Comparison of ENCODE assay signal across 1 cellular context in the genomic region with DNA sequence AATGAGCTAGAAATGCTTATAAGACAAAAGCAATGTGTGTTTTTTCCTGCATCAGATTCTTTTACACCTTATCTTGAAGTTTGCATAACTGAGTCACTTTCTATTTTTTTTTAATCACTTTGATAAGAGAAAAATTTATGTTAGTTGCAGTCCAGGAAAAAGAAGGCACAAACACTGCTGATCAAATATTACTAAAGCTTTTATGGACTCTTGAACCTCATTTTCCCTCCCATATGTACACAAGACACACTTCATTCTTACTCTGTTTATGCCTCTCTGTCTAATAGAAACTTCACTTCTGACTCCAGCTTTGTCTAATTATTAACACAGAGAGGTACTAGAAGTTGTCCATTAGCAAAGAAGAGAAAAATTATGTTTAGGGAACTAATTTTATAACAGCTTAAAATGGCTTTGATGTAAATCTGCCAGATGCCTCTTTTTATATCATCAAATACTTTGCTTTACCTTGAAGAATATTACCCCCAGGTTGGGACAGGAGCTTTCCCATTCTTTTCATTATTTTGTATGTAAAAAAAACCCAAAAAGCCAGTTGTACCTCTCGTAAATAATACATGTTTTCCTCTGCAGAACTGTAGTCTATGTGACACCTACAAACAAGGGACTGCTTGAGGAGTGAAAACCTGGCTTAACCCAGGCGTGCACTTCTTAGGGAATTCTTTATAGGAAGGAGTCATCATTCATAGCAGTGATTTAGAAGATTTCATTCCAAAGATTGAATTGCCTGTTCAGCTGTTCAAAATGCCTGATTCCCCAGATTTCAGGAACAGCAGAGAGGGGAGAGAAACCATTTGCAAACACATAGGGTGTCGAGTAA.
TF ChIP-seq lines count a peak whose summit lies in the region.

No MANE protein-coding gene starts in this region.

TF ChIP-seq in HepG2, 621 proteins besides CTCF, POLR2A, EP300 and RAD21 (continued from another document and continues in another):
- TF ChIP-seq, protein P1, sequence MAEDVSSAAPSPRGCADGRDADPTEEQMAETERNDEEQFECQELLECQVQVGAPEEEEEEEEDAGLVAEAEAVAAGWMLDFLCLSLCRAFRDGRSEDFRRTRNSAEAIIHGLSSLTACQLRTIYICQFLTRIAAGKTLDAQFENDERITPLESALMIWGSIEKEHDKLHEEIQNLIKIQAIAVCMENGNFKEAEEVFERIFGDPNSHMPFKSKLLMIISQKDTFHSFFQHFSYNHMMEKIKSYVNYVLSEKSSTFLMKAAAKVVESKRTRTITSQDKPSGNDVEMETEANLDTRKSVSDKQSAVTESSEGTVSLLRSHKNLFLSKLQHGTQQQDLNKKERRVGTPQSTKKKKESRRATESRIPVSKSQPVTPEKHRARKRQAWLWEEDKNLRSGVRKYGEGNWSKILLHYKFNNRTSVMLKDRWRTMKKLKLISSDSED (CRISPR knock-in tag; IDR thresholded peaks at IDR 0.05) = no peak
- TF ChIP-seq FOSL2 (CRISPR knock-in tag; IDR thresholded peaks at IDR 0.05) (no peak), ZNF256 (CRISPR knock-in tag; conservative IDR thresholded peaks at IDR 0.05) (no peak), KLF11 (CRISPR knock-in tag; IDR thresholded peaks at IDR 0.05) (0 out of 2 replicates have a peak, but pooled peaks have one; percentile 28), CREB1 (IDR thresholded peaks at IDR 0.05) (no peak), CREB1 (CRISPR knock-in tag; IDR thresholded peaks at IDR 0.05) (peak; percentile 58), BRD4 (CRISPR knock-in tag; IDR thresholded peaks at IDR 0.05) (no peak), MED13 (CRISPR knock-in tag; IDR thresholded peaks at IDR 0.05) (no peak), ZNF431 (CRISPR knock-in tag; IDR thresholded peaks at IDR 0.05; ENCODE audit: borderline replicate concordance, low read depth) (no peak), SYNCRIP (IDR thresholded peaks at IDR 0.05; ENCODE audit: insufficient read depth, low read depth, low read length) (no peak), MED1 (CRISPR knock-in tag; IDR thresholded peaks at IDR 0.05) (peak; percentile 76), ZNF562 (CRISPR knock-in tag; IDR thresholded peaks at IDR 0.05; ENCODE audit: borderline replicate concordance) (no peak), FOXA3 (CRISPR knock-in tag; IDR thresholded peaks at IDR 0.05) (peak; percentile 98), FOXO1 (CRISPR knock-in tag; IDR thresholded peaks at IDR 0.05) (peak; percentile 85), THAP11 (CRISPR knock-in tag; IDR thresholded peaks at IDR 0.05) (0 out of 2 replicates have a peak, but pooled peaks have one; percentile 29), SIX1 (CRISPR knock-in tag; IDR thresholded peaks at IDR 0.05; ENCODE audit: borderline replicate concordance) (peak; percentile 68; the same call in 1 of the 2 replicates), ZNF12 (CRISPR knock-in tag; IDR thresholded peaks at IDR 0.05) (0 out of 2 replicates have a peak, but pooled peaks have one; percentile 11), PAX8 (CRISPR knock-in tag; IDR thresholded peaks at IDR 0.05; ENCODE audit: borderline replicate concordance) (no peak), FOXP1 (IDR thresholded peaks at IDR 0.05) (no peak), FOXP1 (CRISPR knock-in tag; IDR thresholded peaks at IDR 0.05) (peak; percentile 95), YY1 (IDR thresholded peaks at IDR 0.05; ENCODE audit: insufficient read depth, insufficient replicate concordance, low read depth, low read length) (no peak), HIVEP1 (CRISPR knock-in tag; IDR thresholded peaks at IDR 0.05) (no peak), KLF12 (CRISPR knock-in tag; IDR thresholded peaks at IDR 0.05; ENCODE audit: borderline replicate concordance) (no peak; the same call in 1 of the 2 replicates), HHEX (CRISPR knock-in tag; IDR thresholded peaks at IDR 0.05) (peak; percentile 83), ZNF614 (CRISPR knock-in tag; IDR thresholded peaks at IDR 0.05; ENCODE audit: borderline replicate concordance) (peak; percentile 77; the same call in 1 of the 2 replicates), NCOA2 (CRISPR knock-in tag; IDR thresholded peaks at IDR 0.05) (peak; percentile 94), PPARG (CRISPR knock-in tag; conservative IDR thresholded peaks at IDR 0.05) (peak; percentile 62; the same call in 1 of the 2 replicates)
- TF ChIP-seq, protein P2, sequence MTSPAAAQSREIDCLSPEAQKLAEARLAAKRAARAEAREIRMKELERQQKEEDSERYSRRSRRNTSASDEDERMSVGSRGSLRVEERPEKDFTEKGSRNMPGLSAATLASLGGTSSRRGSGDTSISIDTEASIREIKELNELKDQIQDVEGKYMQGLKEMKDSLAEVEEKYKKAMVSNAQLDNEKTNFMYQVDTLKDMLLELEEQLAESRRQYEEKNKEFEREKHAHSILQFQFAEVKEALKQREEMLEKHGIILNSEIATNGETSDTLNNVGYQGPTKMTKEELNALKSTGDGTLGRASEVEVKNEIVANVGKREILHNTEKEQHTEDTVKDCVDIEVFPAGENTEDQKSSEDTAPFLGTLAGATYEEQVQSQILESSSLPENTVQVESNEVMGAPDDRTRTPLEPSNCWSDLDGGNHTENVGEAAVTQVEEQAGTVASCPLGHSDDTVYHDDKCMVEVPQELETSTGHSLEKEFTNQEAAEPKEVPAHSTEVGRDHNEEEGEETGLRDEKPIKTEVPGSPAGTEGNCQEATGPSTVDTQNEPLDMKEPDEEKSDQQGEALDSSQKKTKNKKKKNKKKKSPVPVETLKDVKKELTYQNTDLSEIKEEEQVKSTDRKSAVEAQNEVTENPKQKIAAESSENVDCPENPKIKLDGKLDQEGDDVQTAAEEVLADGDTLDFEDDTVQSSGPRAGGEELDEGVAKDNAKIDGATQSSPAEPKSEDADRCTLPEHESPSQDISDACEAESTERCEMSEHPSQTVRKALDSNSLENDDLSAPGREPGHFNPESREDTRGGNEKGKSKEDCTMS (CRISPR knock-in tag; conservative IDR thresholded peaks at IDR 0.05) = no peak
- TF ChIP-seq, protein P3, sequence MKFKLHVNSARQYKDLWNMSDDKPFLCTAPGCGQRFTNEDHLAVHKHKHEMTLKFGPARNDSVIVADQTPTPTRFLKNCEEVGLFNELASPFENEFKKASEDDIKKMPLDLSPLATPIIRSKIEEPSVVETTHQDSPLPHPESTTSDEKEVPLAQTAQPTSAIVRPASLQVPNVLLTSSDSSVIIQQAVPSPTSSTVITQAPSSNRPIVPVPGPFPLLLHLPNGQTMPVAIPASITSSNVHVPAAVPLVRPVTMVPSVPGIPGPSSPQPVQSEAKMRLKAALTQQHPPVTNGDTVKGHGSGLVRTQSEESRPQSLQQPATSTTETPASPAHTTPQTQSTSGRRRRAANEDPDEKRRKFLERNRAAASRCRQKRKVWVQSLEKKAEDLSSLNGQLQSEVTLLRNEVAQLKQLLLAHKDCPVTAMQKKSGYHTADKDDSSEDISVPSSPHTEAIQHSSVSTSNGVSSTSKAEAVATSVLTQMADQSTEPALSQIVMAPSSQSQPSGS (CRISPR knock-in tag; IDR thresholded peaks at IDR 0.05) = peak; percentile 58; the same call in 1 of the 2 replicates
- TF ChIP-seq, protein P4, sequence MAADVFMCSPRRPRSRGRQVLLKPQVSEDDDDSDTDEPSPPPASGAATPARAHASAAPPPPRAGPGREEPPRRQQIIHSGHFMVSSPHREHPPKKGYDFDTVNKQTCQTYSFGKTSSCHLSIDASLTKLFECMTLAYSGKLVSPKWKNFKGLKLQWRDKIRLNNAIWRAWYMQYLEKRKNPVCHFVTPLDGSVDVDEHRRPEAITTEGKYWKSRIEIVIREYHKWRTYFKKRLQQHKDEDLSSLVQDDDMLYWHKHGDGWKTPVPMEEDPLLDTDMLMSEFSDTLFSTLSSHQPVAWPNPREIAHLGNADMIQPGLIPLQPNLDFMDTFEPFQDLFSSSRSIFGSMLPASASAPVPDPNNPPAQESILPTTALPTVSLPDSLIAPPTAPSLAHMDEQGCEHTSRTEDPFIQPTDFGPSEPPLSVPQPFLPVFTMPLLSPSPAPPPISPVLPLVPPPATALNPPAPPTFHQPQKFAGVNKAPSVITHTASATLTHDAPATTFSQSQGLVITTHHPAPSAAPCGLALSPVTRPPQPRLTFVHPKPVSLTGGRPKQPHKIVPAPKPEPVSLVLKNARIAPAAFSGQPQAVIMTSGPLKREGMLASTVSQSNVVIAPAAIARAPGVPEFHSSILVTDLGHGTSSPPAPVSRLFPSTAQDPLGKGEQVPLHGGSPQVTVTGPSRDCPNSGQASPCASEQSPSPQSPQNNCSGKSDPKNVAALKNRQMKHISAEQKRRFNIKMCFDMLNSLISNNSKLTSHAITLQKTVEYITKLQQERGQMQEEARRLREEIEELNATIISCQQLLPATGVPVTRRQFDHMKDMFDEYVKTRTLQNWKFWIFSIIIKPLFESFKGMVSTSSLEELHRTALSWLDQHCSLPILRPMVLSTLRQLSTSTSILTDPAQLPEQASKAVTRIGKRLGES (CRISPR knock-in tag; IDR thresholded peaks at IDR 0.05; ENCODE audit: borderline replicate concordance) = no peak
- TF ChIP-seq, protein P5, sequence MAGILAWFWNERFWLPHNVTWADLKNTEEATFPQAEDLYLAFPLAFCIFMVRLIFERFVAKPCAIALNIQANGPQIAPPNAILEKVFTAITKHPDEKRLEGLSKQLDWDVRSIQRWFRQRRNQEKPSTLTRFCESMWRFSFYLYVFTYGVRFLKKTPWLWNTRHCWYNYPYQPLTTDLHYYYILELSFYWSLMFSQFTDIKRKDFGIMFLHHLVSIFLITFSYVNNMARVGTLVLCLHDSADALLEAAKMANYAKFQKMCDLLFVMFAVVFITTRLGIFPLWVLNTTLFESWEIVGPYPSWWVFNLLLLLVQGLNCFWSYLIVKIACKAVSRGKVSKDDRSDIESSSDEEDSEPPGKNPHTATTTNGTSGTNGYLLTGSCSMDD (CRISPR knock-in tag; IDR thresholded peaks at IDR 0.05) = no peak
- TF ChIP-seq, protein P6, sequence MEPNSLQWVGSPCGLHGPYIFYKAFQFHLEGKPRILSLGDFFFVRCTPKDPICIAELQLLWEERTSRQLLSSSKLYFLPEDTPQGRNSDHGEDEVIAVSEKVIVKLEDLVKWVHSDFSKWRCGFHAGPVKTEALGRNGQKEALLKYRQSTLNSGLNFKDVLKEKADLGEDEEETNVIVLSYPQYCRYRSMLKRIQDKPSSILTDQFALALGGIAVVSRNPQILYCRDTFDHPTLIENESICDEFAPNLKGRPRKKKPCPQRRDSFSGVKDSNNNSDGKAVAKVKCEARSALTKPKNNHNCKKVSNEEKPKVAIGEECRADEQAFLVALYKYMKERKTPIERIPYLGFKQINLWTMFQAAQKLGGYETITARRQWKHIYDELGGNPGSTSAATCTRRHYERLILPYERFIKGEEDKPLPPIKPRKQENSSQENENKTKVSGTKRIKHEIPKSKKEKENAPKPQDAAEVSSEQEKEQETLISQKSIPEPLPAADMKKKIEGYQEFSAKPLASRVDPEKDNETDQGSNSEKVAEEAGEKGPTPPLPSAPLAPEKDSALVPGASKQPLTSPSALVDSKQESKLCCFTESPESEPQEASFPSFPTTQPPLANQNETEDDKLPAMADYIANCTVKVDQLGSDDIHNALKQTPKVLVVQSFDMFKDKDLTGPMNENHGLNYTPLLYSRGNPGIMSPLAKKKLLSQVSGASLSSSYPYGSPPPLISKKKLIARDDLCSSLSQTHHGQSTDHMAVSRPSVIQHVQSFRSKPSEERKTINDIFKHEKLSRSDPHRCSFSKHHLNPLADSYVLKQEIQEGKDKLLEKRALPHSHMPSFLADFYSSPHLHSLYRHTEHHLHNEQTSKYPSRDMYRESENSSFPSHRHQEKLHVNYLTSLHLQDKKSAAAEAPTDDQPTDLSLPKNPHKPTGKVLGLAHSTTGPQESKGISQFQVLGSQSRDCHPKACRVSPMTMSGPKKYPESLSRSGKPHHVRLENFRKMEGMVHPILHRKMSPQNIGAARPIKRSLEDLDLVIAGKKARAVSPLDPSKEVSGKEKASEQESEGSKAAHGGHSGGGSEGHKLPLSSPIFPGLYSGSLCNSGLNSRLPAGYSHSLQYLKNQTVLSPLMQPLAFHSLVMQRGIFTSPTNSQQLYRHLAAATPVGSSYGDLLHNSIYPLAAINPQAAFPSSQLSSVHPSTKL (CRISPR knock-in tag; IDR thresholded peaks at IDR 0.05) = peak; percentile 91
- TF ChIP-seq, protein P7, sequence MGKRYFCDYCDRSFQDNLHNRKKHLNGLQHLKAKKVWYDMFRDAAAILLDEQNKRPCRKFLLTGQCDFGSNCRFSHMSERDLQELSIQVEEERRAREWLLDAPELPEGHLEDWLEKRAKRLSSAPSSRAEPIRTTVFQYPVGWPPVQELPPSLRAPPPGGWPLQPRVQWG (CRISPR knock-in tag; IDR thresholded peaks at IDR 0.05; ENCODE audit: borderline replicate concordance, low read depth) = no peak
- TF ChIP-seq, protein P8, sequence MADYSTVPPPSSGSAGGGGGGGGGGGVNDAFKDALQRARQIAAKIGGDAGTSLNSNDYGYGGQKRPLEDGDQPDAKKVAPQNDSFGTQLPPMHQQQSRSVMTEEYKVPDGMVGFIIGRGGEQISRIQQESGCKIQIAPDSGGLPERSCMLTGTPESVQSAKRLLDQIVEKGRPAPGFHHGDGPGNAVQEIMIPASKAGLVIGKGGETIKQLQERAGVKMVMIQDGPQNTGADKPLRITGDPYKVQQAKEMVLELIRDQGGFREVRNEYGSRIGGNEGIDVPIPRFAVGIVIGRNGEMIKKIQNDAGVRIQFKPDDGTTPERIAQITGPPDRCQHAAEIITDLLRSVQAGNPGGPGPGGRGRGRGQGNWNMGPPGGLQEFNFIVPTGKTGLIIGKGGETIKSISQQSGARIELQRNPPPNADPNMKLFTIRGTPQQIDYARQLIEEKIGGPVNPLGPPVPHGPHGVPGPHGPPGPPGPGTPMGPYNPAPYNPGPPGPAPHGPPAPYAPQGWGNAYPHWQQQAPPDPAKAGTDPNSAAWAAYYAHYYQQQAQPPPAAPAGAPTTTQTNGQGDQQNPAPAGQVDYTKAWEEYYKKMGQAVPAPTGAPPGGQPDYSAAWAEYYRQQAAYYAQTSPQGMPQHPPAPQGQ (CRISPR knock-in tag; IDR thresholded peaks at IDR 0.05; ENCODE audit: borderline replicate concordance) = no peak
- TF ChIP-seq, protein P9, sequence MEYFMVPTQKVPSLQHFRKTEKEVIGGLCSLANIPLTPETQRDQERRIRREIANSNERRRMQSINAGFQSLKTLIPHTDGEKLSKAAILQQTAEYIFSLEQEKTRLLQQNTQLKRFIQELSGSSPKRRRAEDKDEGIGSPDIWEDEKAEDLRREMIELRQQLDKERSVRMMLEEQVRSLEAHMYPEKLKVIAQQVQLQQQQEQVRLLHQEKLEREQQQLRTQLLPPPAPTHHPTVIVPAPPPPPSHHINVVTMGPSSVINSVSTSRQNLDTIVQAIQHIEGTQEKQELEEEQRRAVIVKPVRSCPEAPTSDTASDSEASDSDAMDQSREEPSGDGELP (IDR thresholded peaks at IDR 0.05; ENCODE audit: borderline replicate concordance, low read depth) = 0 out of 2 replicates have a peak, but pooled peaks have one; percentile 35
- TF ChIP-seq, protein P10, sequence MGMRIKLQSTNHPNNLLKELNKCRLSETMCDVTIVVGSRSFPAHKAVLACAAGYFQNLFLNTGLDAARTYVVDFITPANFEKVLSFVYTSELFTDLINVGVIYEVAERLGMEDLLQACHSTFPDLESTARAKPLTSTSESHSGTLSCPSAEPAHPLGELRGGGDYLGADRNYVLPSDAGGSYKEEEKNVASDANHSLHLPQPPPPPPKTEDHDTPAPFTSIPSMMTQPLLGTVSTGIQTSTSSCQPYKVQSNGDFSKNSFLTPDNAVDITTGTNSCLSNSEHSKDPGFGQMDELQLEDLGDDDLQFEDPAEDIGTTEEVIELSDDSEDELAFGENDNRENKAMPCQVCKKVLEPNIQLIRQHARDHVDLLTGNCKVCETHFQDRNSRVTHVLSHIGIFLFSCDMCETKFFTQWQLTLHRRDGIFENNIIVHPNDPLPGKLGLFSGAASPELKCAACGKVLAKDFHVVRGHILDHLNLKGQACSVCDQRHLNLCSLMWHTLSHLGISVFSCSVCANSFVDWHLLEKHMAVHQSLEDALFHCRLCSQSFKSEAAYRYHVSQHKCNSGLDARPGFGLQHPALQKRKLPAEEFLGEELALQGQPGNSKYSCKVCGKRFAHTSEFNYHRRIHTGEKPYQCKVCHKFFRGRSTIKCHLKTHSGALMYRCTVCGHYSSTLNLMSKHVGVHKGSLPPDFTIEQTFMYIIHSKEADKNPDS (CRISPR knock-in tag; IDR thresholded peaks at IDR 0.05) = peak; percentile 63; the same call in 1 of the 2 replicates
